In the genomic region with DNA sequence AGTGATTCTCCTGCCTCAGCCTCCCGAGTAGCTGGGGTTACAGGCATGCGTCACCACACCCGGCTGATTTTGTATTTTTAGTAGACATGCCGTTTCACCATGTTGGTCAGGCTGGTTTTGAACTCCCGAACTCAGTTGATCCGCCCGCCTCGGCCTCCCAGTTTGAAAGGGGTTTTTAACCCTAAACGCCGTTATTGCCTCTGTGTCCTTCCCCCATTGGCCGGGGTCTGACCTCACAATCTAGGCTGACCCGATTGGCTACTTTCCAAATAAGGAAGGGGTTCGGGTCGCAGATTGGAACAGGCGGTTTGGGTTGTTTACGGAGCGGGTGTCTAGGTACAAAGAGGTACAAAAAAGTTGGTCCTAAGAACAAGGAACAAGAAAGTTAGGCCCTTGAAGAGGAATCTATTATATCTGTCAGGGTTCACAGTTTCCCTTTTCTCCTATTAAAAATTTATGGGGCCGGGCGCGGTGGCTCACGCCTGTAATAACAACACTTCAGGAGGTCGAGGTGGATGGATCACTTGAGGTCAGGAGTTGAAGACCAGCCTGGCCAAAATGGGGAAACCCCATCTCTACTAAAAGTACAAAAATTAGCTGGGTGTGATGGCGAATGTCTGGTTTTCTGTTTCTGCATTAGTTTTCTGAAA, we compare ENCODE assay signal across 8 cellular contexts. TPM values are rescaled to one million over a fixed set of nuclear protein-coding genes. Genes with fewer than 3 reads are reported as not detected.
DNase-seq lines count a peak whose midpoint lies in the region; ATAC-seq and TF ChIP-seq lines count a peak whose summit lies in the region.

No MANE protein-coding gene starts in this region.

- POLR2A ChIA-PET in Caco-2 (lab: Charles Lee) = interaction anchor here (0.6 to 1.6 kb wide), 5 partner anchors 34 to 204 kb away, joined by 3 to 25 read pairs (median 10); partner anchors contain the start of genes ATP13A1, ZNF101 and ZNF93
- POLR2A ChIA-PET in activated CD4-positive, alpha-beta memory T cell treated with anti-CD3 and anti-CD28 coated beads, Interleukin-2, amount 10 ng/mL, durations not matched to agents 7 days and 5 days (lab: Charles Lee) = interaction anchor here (0.6 to 5.0 kb wide), 29 partner anchors 10 to 1901 kb away, joined by 3 to 93 read pairs (median 6); partner anchors contain the start of genes ATP13A1, NDUFA13, TSSK6 and ZNF100

- H3K36me3 ChIP-seq in Caco-2 (ENCODE audit: control insufficient read depth, insufficient read depth, low read length) (no peaks in the 10 kb centered on the region), MG63 (peaks cover 8% of the 10 kb centered on the region), endocrine pancreas (ENCODE audit: control insufficient read depth, insufficient read depth, low read length) (no peaks in the 10 kb centered on the region), muscle layer of colon (ENCODE audit: insufficient read depth, low read length) (no peaks in the 10 kb centered on the region)

- H3K9me3 ChIP-seq in Caco-2 (peaks cover 17% of the 10 kb centered on the region; the same call in 1 of the 2 replicates), MG63 (peaks cover 32% of the 10 kb centered on the region), endocrine pancreas (ENCODE audit: control insufficient read depth, low read length) (no peaks in the 10 kb centered on the region), muscle layer of colon (ENCODE audit: low read length) (no peaks in the 10 kb centered on the region)

- H3K9me3 Mint-ChIP-seq in Caco-2 (ENCODE audit: unreplicated experiment) = peaks cover 12% of the 10 kb centered on the region
- peaks cover 26% of the 10 kb centered on the region for H3K9me3 Mint-ChIP-seq in activated CD4-positive, alpha-beta memory T cell treated with anti-CD3 and anti-CD28 coated beads, Interleukin-2, amount 10 ng/mL, durations not matched to agents 7 days and 5 days

- no peaks in the 10 kb centered on the region for H3K27me3 ChIP-seq in Caco-2 (replicated peaks; ENCODE audit: control insufficient read depth, insufficient read depth, low read length)
- H3K27me3 ChIP-seq in MG63 = no peaks in the 10 kb centered on the region
- H3K27me3 ChIP-seq in endocrine pancreas (ENCODE audit: control insufficient read depth, insufficient read depth, low read length) = no peaks in the 10 kb centered on the region
- H3K27me3 ChIP-seq in muscle layer of colon (ENCODE audit: control insufficient read depth in 1 of 2, insufficient read depth in 2 of 2, low read length in 2 of 2) = no peaks in the 10 kb centered on the region

- ATAC-seq in HG03439 (IDR thresholded peaks at IDR 0.05; ENCODE audit: unreplicated experiment) (no peak), GM18907 (IDR thresholded peaks at IDR 0.05; ENCODE audit: unreplicated experiment) (no peak)

- peak overlapping the region; percentile 100 for H3K4me3 Mint-ChIP-seq in Caco-2 (ENCODE audit: unreplicated experiment)
- peak overlapping the region; percentile 100 for H3K4me3 Mint-ChIP-seq in activated CD4-positive, alpha-beta memory T cell treated with anti-CD3 and anti-CD28 coated beads, Interleukin-2, amount 10 ng/mL, durations not matched to agents 7 days and 5 days

- H3K9ac ChIP-seq in endocrine pancreas (ENCODE audit: control insufficient read depth, insufficient read depth, low read length) (peak overlapping the region; percentile 86), muscle layer of colon (ENCODE audit: low read length) (peak overlapping the region; percentile 96)

- CTCF ChIA-PET in Caco-2 (lab: Charles Lee) = no interaction called here
- CTCF ChIA-PET in activated CD4-positive, alpha-beta memory T cell treated with anti-CD3 and anti-CD28 coated beads, Interleukin-2, amount 10 ng/mL, durations not matched to agents 7 days and 5 days (lab: Charles Lee) = interaction anchor here (0.7 to 2.2 kb wide), 5 partner anchors 33 to 134 kb away, joined by 3 to 7 read pairs (median 3); partner anchors contain the start of genes ZNF14 and ZNF506

- H3K4me1 ChIP-seq in Caco-2 (no peaks in the 10 kb centered on the region), endocrine pancreas (ENCODE audit: control insufficient read depth, insufficient read depth, low read length) (peaks cover 13% of the 10 kb centered on the region), muscle layer of colon (ENCODE audit: insufficient read depth, low read length) (peaks cover 13% of the 10 kb centered on the region)

- BruUV-seq in Caco-2 (replicated peaks; lab: Mats Ljungman, UMichigan) = no TSS peak

- peak overlapping the region; percentile 100 for H3K27ac Mint-ChIP-seq in Caco-2 (ENCODE audit: unreplicated experiment)
- peak overlapping the region; percentile 100 for H3K27ac Mint-ChIP-seq in activated CD4-positive, alpha-beta memory T cell treated with anti-CD3 and anti-CD28 coated beads, Interleukin-2, amount 10 ng/mL, durations not matched to agents 7 days and 5 days

- intact Hi-C loops in Caco-2 (cut with micrococcal nuclease; ENCODE audit: unreplicated experiment) = loop anchor here (2.0 to 10.0 kb wide), 2 partner anchors 90 to 202 kb away; partner anchors contain the start of genes ATP13A1 and ZNF101

- peaks cover 8% of the 10 kb centered on the region for H3K4me1 Mint-ChIP-seq in Caco-2 (ENCODE audit: low read depth, unreplicated experiment)
- peaks cover 26% of the 10 kb centered on the region for H3K4me1 Mint-ChIP-seq in activated CD4-positive, alpha-beta memory T cell treated with anti-CD3 and anti-CD28 coated beads, Interleukin-2, amount 10 ng/mL, durations not matched to agents 7 days and 5 days

- no peak for TF ChIP-seq CTCF in Caco-2 (IDR thresholded peaks at IDR 0.05; ENCODE audit: insufficient read depth in 1 of 2, low read depth in 1 of 2, low read length in 1 of 2, severe bottlenecking in 1 of 2, unreplicated experiment in 1 of 2)

- H3K27ac ChIP-seq in muscle layer of colon (ENCODE audit: low read depth, low read length) = peak overlapping the region; percentile 97
- peak overlapping the region; percentile 87 for H3K27ac ChIP-seq in temporal lobe (ENCODE audit: low read depth, low read length)

- DNase-seq in Caco-2 (peak in 1 of 2 experiments; percentile 11), MG63 (no peak)
- DNase-seq in activated CD4-positive, alpha-beta memory T cell treated with anti-CD3 and anti-CD28 coated beads, Interleukin-2, amount 10 ng/mL, durations not matched to agents 7 days and 5 days = peak; percentile 64

- H3K36me3 Mint-ChIP-seq in Caco-2 (ENCODE audit: insufficient read depth, unreplicated experiment) = peaks cover 21% of the 10 kb centered on the region
- peaks cover 52% of the 10 kb centered on the region for H3K36me3 Mint-ChIP-seq in activated CD4-positive, alpha-beta memory T cell treated with anti-CD3 and anti-CD28 coated beads, Interleukin-2, amount 10 ng/mL, durations not matched to agents 7 days and 5 days (ENCODE audit: low read depth)

- H3K4me3 ChIP-seq in Caco-2 (ENCODE audit: low read depth, low read length) = peak overlapping the region; percentile 70
- H3K4me3 ChIP-seq in MG63 = peak overlapping the region; percentile 71
- peak overlapping the region; percentile 67 for H3K4me3 ChIP-seq in endocrine pancreas (ENCODE audit: control insufficient read depth, insufficient read depth, low read length)
- peak overlapping the region; percentile 80 to 96 for H3K4me3 ChIP-seq in muscle layer of colon (ENCODE audit: low read depth in 1 of 2, low read length in 2 of 2)

- H3K27me3 Mint-ChIP-seq in Caco-2 (ENCODE audit: insufficient read depth, unreplicated experiment) = no peaks in the 10 kb centered on the region
- no peaks in the 10 kb centered on the region for H3K27me3 Mint-ChIP-seq in activated CD4-positive, alpha-beta memory T cell treated with anti-CD3 and anti-CD28 coated beads, Interleukin-2, amount 10 ng/mL, durations not matched to agents 7 days and 5 days

RNA-seq across cellular contexts. Expression of gene ZNF253, which starts 1.0 kb away (rescaled TPM):
- 6.4 and 7.1 TPM in 2 replicates for total RNA-seq in Caco-2 (2022)
- 1.1 and 4.3 TPM in 2 replicates for total RNA-seq in MG63 (2014; rRNA removed; shearing (Covaris generic); ENCODE audit: low replicate concordance)
- total RNA-seq in activated CD4-positive, alpha-beta memory T cell treated with anti-CD3 and anti-CD28 coated beads, Interleukin-2, amount 10 ng/mL, durations not matched to agents 7 days and 5 days = 10 to 100 TPM; 12.9 to 14.7 TPM
- 29.5 TPM for total RNA-seq in temporal lobe

RNA-seq across cellular contexts. Expression of gene ZNF93, which starts 34.0 kb away (rescaled TPM):
- total RNA-seq in Caco-2 (2022) (6.3 and 7.5 TPM in 2 replicates), temporal lobe (19.2 TPM)
- 2.0 and 8.2 TPM in 2 replicates for total RNA-seq in MG63 (2014; rRNA removed; shearing (Covaris generic); ENCODE audit: low replicate concordance)
- 10 to 100 TPM; 11.4 to 11.7 TPM for total RNA-seq in activated CD4-positive, alpha-beta memory T cell treated with anti-CD3 and anti-CD28 coated beads, Interleukin-2, amount 10 ng/mL, durations not matched to agents 7 days and 5 days

RNA-seq across cellular contexts. Expression of gene ZNF506, which starts 45.2 kb away (rescaled TPM):
- total RNA-seq in Caco-2 (2022) (8.1 and 9.4 TPM in 2 replicates), temporal lobe (45.7 TPM)
- total RNA-seq in MG63 (2014; rRNA removed; shearing (Covaris generic); ENCODE audit: low replicate concordance) = 1.0 and 9.6 TPM in 2 replicates
- total RNA-seq in activated CD4-positive, alpha-beta memory T cell treated with anti-CD3 and anti-CD28 coated beads, Interleukin-2, amount 10 ng/mL, durations not matched to agents 7 days and 5 days = 10 to 100 TPM; 24.6 to 25.5 TPM
